In genomic region chr3:195720831-195721594, GRCh38 we compare ENCODE assay signal across 7 cellular contexts. TPM values are rescaled to one million over a fixed set of nuclear protein-coding genes. Genes with fewer than 3 reads are reported as not detected.
DNase-seq lines count a peak whose midpoint lies in the region; ATAC-seq and TF ChIP-seq lines count a peak whose summit lies in the region.
"Not testable (repeated sequence)": the region's sequence is repeated elsewhere in the genome, so short reads cannot be mapped to it uniquely, and the experiment has no call there.

Gene MUC20, plus strand, starts transcription at chr3:195720978. Its CDS starts 30 bp downstream, at chr3:195721008.

- TF ChIP-seq EP300 in tibial nerve (IDR thresholded peaks at IDR 0.05), result not testable (repeated sequence)

- ATAC-seq in activated T-cell treated with anti-CD3 and anti-CD28 coated beads, Interleukin-2, amount 50 U/mL, for 72 hours (replicated peaks in 1 of 2), result peak; percentile 35 to 58

- WGBS in hepatocyte (ENCODE audit: low lambda C conversion rate, missing lambda C conversion rate), result 62% methylated on average over 14 of the region's 17 CpGs
- no CpG with 5 or more reads among the region's 17 CpGs for WGBS in mesendoderm (ENCODE audit: extremely low coverage, insufficient coverage, low lambda C conversion rate)
- 67 to 84% methylated on average over 5 to 17 of the region's 17 CpGs for WGBS in tibial nerve, 2 donors

- H2AFZ ChIP-seq in hepatocyte, result not testable (repeated sequence)

- not testable (repeated sequence) for H3K27me3 ChIP-seq in colonic mucosa; hepatocyte; mesendoderm (ENCODE audit: insufficient read depth, low read length, poor library complexity); rectal smooth muscle tissue (ENCODE audit: control insufficient read depth, insufficient read depth, low read length); tibial nerve

- intact Hi-C loops in colonic mucosa (cut with DNase I), result not testable (repeated sequence)

- H3K4me3 Mint-ChIP-seq in activated T-cell treated with anti-CD3 and anti-CD28 coated beads, Interleukin-2, amount 50 U/mL, for 72 hours, result peak within 1 kb of the TSS in 1 of 2 donors; percentile 43

- H4K5ac ChIP-seq in mesendoderm (ENCODE audit: low read length), result not testable (repeated sequence)

- H3K4me1 Mint-ChIP-seq in activated T-cell treated with anti-CD3 and anti-CD28 coated beads, Interleukin-2, amount 50 U/mL, for 72 hours (ENCODE audit: low read depth), result peaks cover 21% of the 10 kb centered on the region

- not testable (repeated sequence) for H3K27ac Mint-ChIP-seq in activated T-cell treated with anti-CD3 and anti-CD28 coated beads, Interleukin-2, amount 50 U/mL, for 72 hours

- not testable (repeated sequence) for H2BK120ac ChIP-seq in mesendoderm (ENCODE audit: low read depth, low read length)

- H3K9me3 ChIP-seq in colonic mucosa; hepatocyte (ENCODE audit: low read depth); tibial nerve: not testable (repeated sequence)

- peak within 1 kb of the TSS; percentile 17 for H3K4me3 ChIP-seq in colonic mucosa
- H3K4me3 ChIP-seq in hepatocyte; mesendoderm (ENCODE audit: low read length); tibial nerve: not testable (repeated sequence)
- H3K4me3 ChIP-seq in rectal smooth muscle tissue (ENCODE audit: low read length), result peak within 1 kb of the TSS; percentile 24

- TF ChIP-seq POLR2A in tibial nerve (IDR thresholded peaks at IDR 0.05), result not testable (repeated sequence)

- not testable (repeated sequence) for H2BK5ac ChIP-seq in mesendoderm (ENCODE audit: low read length)

- H2AK5ac ChIP-seq in mesendoderm (ENCODE audit: low read length), result not testable (repeated sequence)

- H3K27ac ChIP-seq in colonic mucosa (peak within 1 kb of the TSS; percentile 67), hepatocyte (peak within 1 kb of the TSS; percentile 86)
- H3K27ac ChIP-seq in mesendoderm (ENCODE audit: low read depth, low read length); rectal smooth muscle tissue (ENCODE audit: low read depth, low read length); tibial nerve: not testable (repeated sequence)

- peaks cover 16% of the 10 kb centered on the region for H3K27me3 Mint-ChIP-seq in activated T-cell treated with anti-CD3 and anti-CD28 coated beads, Interleukin-2, amount 50 U/mL, for 72 hours (ENCODE audit: low read depth)

- H4K8ac ChIP-seq in mesendoderm (ENCODE audit: low read depth, low read length), result not testable (repeated sequence)

- TF ChIP-seq CTCF in colonic mucosa (IDR thresholded peaks at IDR 0.05); hepatocyte (IDR thresholded peaks at IDR 0.05; ENCODE audit: poor library complexity); tibial nerve (IDR thresholded peaks at IDR 0.05): not testable (repeated sequence)

- H3K79me1 ChIP-seq in mesendoderm (ENCODE audit: low read length), result not testable (repeated sequence)

- not testable (repeated sequence) for H3K9me2 ChIP-seq in hepatocyte (replicated peaks; ENCODE audit: insufficient read depth)

- peak; percentile 70 for DNase-seq in HT-29 (ENCODE audit: low spot score)
- not testable (repeated sequence) for DNase-seq in activated T-cell treated with anti-CD3 and anti-CD28 coated beads, Interleukin-2, amount 50 U/mL, for 72 hours; hepatocyte (ENCODE audit: low spot score); mesendoderm; tibial nerve (ENCODE audit: low spot score in 2 of 2)
- DNase-seq in colonic mucosa, result peak; percentile 90

- peak within 1 kb of the TSS; percentile 22 for H3K4me2 ChIP-seq in hepatocyte
- not testable (repeated sequence) for H3K4me2 ChIP-seq in mesendoderm (ENCODE audit: low read length)

- H3K18ac ChIP-seq in mesendoderm (ENCODE audit: low read length), result not testable (repeated sequence)

- not testable (repeated sequence) for H3K9me3 Mint-ChIP-seq in activated T-cell treated with anti-CD3 and anti-CD28 coated beads, Interleukin-2, amount 50 U/mL, for 72 hours

- H4K20me1 ChIP-seq in hepatocyte (ENCODE audit: insufficient read depth, poor library complexity, severe bottlenecking), result not testable (repeated sequence)

- peak within 1 kb of the TSS; percentile 10 for H3K56ac ChIP-seq in mesendoderm (ENCODE audit: low read length)

- not testable (repeated sequence) for H3K23ac ChIP-seq in mesendoderm (ENCODE audit: low read length)

- not testable (repeated sequence) for H3K4me1 ChIP-seq in colonic mucosa; mesendoderm (ENCODE audit: control insufficient read depth, low read depth, low read length); rectal smooth muscle tissue (ENCODE audit: control insufficient read depth, insufficient read depth, low read length); tibial nerve
- H3K4me1 ChIP-seq in hepatocyte (ENCODE audit: insufficient read depth), result peaks cover 15% of the 10 kb centered on the region

- H3K4ac ChIP-seq in mesendoderm (ENCODE audit: low read depth, low read length), result not testable (repeated sequence)

- not testable (repeated sequence) for H2BK15ac ChIP-seq in mesendoderm (replicated peaks; ENCODE audit: low read depth)

- H3K36me3 ChIP-seq in colonic mucosa; hepatocyte (replicated peaks; ENCODE audit: insufficient read depth, low read depth); mesendoderm (ENCODE audit: control insufficient read depth, insufficient read depth, low read length); rectal smooth muscle tissue (ENCODE audit: control insufficient read depth, insufficient read depth, low read length); tibial nerve: not testable (repeated sequence)

- H3K79me2 ChIP-seq in hepatocyte; mesendoderm (ENCODE audit: control insufficient read depth, insufficient read depth, low read length): not testable (repeated sequence)

- not testable (repeated sequence) for H3K36me3 Mint-ChIP-seq in activated T-cell treated with anti-CD3 and anti-CD28 coated beads, Interleukin-2, amount 50 U/mL, for 72 hours (ENCODE audit: insufficient read depth in 2 of 2)

- peak within 1 kb of the TSS in 1 of 2 donors; percentile 79 for H3K9ac ChIP-seq in colonic mucosa (ENCODE audit: low read depth in 2 of 2, low read length in 2 of 2)
- not testable (repeated sequence) for H3K9ac ChIP-seq in mesendoderm (ENCODE audit: low read length); rectal smooth muscle tissue (ENCODE audit: low read length)

RNA-seq across cellular contexts. Expression of gene MUC20, which starts in this region (rescaled TPM):
- total RNA-seq in HT-29 (2014; rRNA removed; shearing (Covaris generic)), result 52.3 and 68.0 TPM in 2 replicates
- 1 to 10 TPM; 3.4 to 7.8 TPM for total RNA-seq in activated T-cell treated with anti-CD3 and anti-CD28 coated beads, Interleukin-2, amount 50 U/mL, for 72 hours
- total RNA-seq in colonic mucosa (100 to 1,000 TPM in 1 of 2 donors, 10 to 100 TPM in 1; 58.1 to 170 TPM), hepatocyte (3.5 and 4.5 TPM in 2 replicates), tibial nerve (10 to 100 TPM; 11.0 to 67.5 (median 22.9) TPM)
- polyA plus RNA-seq in hepatocyte, result 8.2 and 15.3 TPM in 2 replicates
- polyA plus RNA-seq in mesendoderm (2013, experiment 1 of 2), result 0.01 TPM
- polyA plus RNA-seq in mesendoderm (2013, experiment 2 of 2), result 0.13 TPM
